Comparison of ENCODE assay signal across 15 cellular contexts in genomic region chr11:11845551-11845950, GRCh38. TPM values are rescaled to one million over a fixed set of nuclear protein-coding genes. Genes with fewer than 3 reads are reported as not detected.
DNase-seq lines count a peak whose midpoint lies in the region; ATAC-seq and TF ChIP-seq lines count a peak whose summit lies in the region.
"Had no signal": no experiment of that assay in that cellular context is flagged by ENCODE, and none has a peak within 500 bp of the region (broad histone marks: within the 10 kb centered on the region; RNA-seq: fewer than 3 reads in every experiment).

No MANE protein-coding gene starts in this region.

- no peak overlapping the region for H3K4me3 ChIP-seq in SK-N-SH (ENCODE audit: low read depth in 2 of 2, low read length in 1 of 2)
- H3K4me3 ChIP-seq in smooth muscle cell = peak overlapping the region; percentile 91
- H3K4me3 ChIP-seq: testis had no signal

- TF ChIP-seq CTCF in SK-N-SH (IDR thresholded peaks at IDR 0.05) (no peak), smooth muscle cell (IDR thresholded peaks at IDR 0.05; ENCODE audit: borderline replicate concordance, insufficient read depth, poor library complexity, severe bottlenecking) (no peak)

- no peak for TF ChIP-seq RAD21 in SK-N-SH (IDR thresholded peaks at IDR 0.05; ENCODE audit: low read length)

- POLR2A ChIA-PET in SK-N-SH (lab: Yijun Ruan, JAX) = no interaction called here

- DNase-seq in HCEC 1CT (peak; percentile 17), SK-N-SH (no peak), fibroblast of peridontal ligament (ENCODE audit: extremely low read depth) (peak; percentile 47), smooth muscle cell (lab: John Stamatoyannopoulos, UW; ENCODE audit: unreplicated experiment) (no peak), hypothalamus (lab: John Stamatoyannopoulos, UW) (no peak), COLO668 (lab: John Stamatoyannopoulos, UW; ENCODE audit: unreplicated experiment) (no peak)
- DNase-seq: activated CD4-positive, alpha-beta T cell treated with anti-CD3 and anti-CD28 coated beads for 48 hours; GDM1; KG1; NCI-H226; occipital lobe; SHP77 treated with DMSO at 0.1 percent for 48 hours; stimulated activated CD4-positive, alpha-beta T cell treated with anti-CD3 and anti-CD28 coated beads, Interleukin-4, amount 100 ng/mL, for 24 hours; testis had no signal

- H3K4me2 ChIP-seq in SK-N-SH (peak overlapping the region; percentile 80), smooth muscle cell (peak overlapping the region; percentile 88)

- H3F3A ChIP-seq in SK-N-SH (replicated peaks; ENCODE audit: insufficient read depth) = peaks cover 43% of the 10 kb centered on the region
- peaks cover 18% of the 10 kb centered on the region for H3F3A ChIP-seq in smooth muscle cell (ENCODE audit: low read depth)

- H3K79me2 ChIP-seq in SK-N-SH (ENCODE audit: insufficient read depth) (peaks cover 87% of the 10 kb centered on the region), smooth muscle cell (ENCODE audit: low read depth) (peaks cover 78% of the 10 kb centered on the region)

- H3K9me2 ChIP-seq in SK-N-SH = no peaks in the 10 kb centered on the region

- H4K20me1 ChIP-seq in SK-N-SH (ENCODE audit: insufficient read depth) (peaks cover 78% of the 10 kb centered on the region), smooth muscle cell (ENCODE audit: low read depth) (peaks cover 78% of the 10 kb centered on the region)

- peaks cover 23 to 24% of the 10 kb centered on the region in 2 experiments for H3K4me1 ChIP-seq in SK-N-SH (ENCODE audit: control insufficient read depth in 1 of 2, insufficient read depth in 2 of 2, low read depth in 1 of 2, low read length in 1 of 2)
- H3K4me1 ChIP-seq in smooth muscle cell (ENCODE audit: low read depth) = peaks cover 54% of the 10 kb centered on the region

- WGBS in SK-N-SH (ENCODE audit: low lambda C conversion rate) = 44% methylated on average over 1 of the region's 1 CpG
- 75% methylated on average over 1 of the region's 1 CpG for WGBS in smooth muscle cell (ENCODE audit: low lambda C conversion rate)

- no peak for TF ChIP-seq EP300 in SK-N-SH (IDR thresholded peaks at IDR 0.05; ENCODE audit: borderline replicate concordance in 1 of 2, low read depth in 1 of 2, low read length in 1 of 2)

- CTCF ChIA-PET in SK-N-SH (lab: Yijun Ruan, JAX) = interaction anchor here (1.5 kb wide), 2 partner anchors 47 to 58 kb away, joined by 3 read pairs; no protein-coding TSS in a partner anchor

- no peaks in the 10 kb centered on the region for H3K36me3 ChIP-seq in SK-N-SH (replicated peaks in 1 of 2; ENCODE audit: control insufficient read depth in 1 of 2, insufficient read depth in 2 of 2, low read length in 1 of 2)
- no peaks in the 10 kb centered on the region for H3K36me3 ChIP-seq in smooth muscle cell (ENCODE audit: low read depth)

- no peaks in the 10 kb centered on the region for H3K9me3 ChIP-seq in SK-N-SH
- H3K9me3 ChIP-seq in smooth muscle cell (replicated peaks; ENCODE audit: low read depth) = no peaks in the 10 kb centered on the region
- H3K9me3 ChIP-seq: testis had no signal

- ATAC-seq in GM18520 (IDR thresholded peaks at IDR 0.05; ENCODE audit: unreplicated experiment) = no peak

- H3K9ac ChIP-seq in SK-N-SH = no peak overlapping the region
- peak overlapping the region; percentile 2 for H3K9ac ChIP-seq in smooth muscle cell (ENCODE audit: low read depth)

- H3K27ac ChIP-seq in SK-N-SH (ENCODE audit: low read depth in 2 of 2, low read length in 1 of 2) (peak overlapping the region in 1 of 2 experiments; percentile 97; a peak in 2 of 4 replicates), smooth muscle cell (ENCODE audit: low read depth) (peak overlapping the region; percentile 99)

- H2AFZ ChIP-seq in SK-N-SH (ENCODE audit: low read depth) (no peak overlapping the region), smooth muscle cell (ENCODE audit: low read depth) (no peak overlapping the region)

- H3K27me3 ChIP-seq in SK-N-SH (ENCODE audit: insufficient read depth) (no peaks in the 10 kb centered on the region), smooth muscle cell (ENCODE audit: low read depth) (no peaks in the 10 kb centered on the region)
- H3K27me3 ChIP-seq: testis had no signal

TF ChIP-seq in SK-N-SH, 30 proteins besides CTCF, POLR2A, EP300 and RAD21:
- peak; percentile 17; the same call in 1 of the 2 replicates for TF ChIP-seq FOSL2 (IDR thresholded peaks at IDR 0.05; ENCODE audit: borderline replicate concordance, low read depth)
- peak; percentile 41 for TF ChIP-seq TCF12 (IDR thresholded peaks at IDR 0.05)
- peak; percentile 25; the same call in 1 of the 2 replicates for TF ChIP-seq NFIC (IDR thresholded peaks at IDR 0.05; ENCODE audit: borderline replicate concordance)
- TF ChIP-seq RCOR1 (IDR thresholded peaks at IDR 0.05; ENCODE audit: low read length) = no peak
- no peak for TF ChIP-seq YY1 (IDR thresholded peaks at IDR 0.05; ENCODE audit: low read depth)
- 0 out of 2 replicates have a peak, but pooled peaks have one; percentile 30 for TF ChIP-seq JUND (IDR thresholded peaks at IDR 0.05)

RNA-seq across cellular contexts. Expression of gene USP47, which starts 3.8 kb away (rescaled TPM):
- 10.3 and 13.3 TPM in 2 replicates for polyA plus RNA-seq in SK-N-SH (2012; rRNA removed)
- polyA plus RNA-seq in SK-N-SH (2012; cell fraction: cytosol; rRNA removed) = 12.9 and 14.2 TPM in 2 replicates
- 14.1 and 28.0 TPM in 2 replicates for polyA plus RNA-seq in SK-N-SH (2012; cell fraction: nucleus; rRNA removed)
- total RNA-seq in smooth muscle cell = 75.3 and 93.5 TPM in 2 replicates
- 38.0 and 49.7 TPM in 2 replicates for polyA plus RNA-seq in smooth muscle cell

Comparison
In these comparisons a context has a peak if more than half of its experiments do, and no peak if none do; other contexts are left out.
1. DNase-seq: peak in HCEC 1CT (single experiment) and fibroblast of peridontal ligament (single experiment); none in SK-N-SH (single experiment), smooth muscle cell (single experiment), hypothalamus (0 of 51) and COLO668 (single experiment).